ENCODE assay signal across 31 cellular contexts in genomic region chr2:236496311-236496710, GRCh38.
"Had no signal": no experiment of that assay in that cellular context is flagged by ENCODE, and none has a peak within 500 bp of the region (broad histone marks: within the 10 kb centered on the region; RNA-seq: fewer than 3 reads in every experiment).

No MANE protein-coding gene starts in this region.

- H3K27me3 Mint-ChIP-seq: activated naive CD4-positive, alpha-beta T cell treated with anti-CD3 and anti-CD28 coated beads, Interleukin-2, amount 50 U/mL, for 24 hours; activated naive CD8-positive, alpha-beta T cell treated with anti-CD3 and anti-CD28 coated beads for 36 hours had no signal

- H3K27ac ChIP-seq: adrenal gland, body of pancreas, epithelial cell of prostate, esophagus squamous epithelium, gastroesophageal sphincter had no signal

- H3K36me3 Mint-ChIP-seq: activated CD4-positive, alpha-beta memory T cell treated with anti-CD3 and anti-CD28 coated beads for 36 hours; activated CD8-positive, alpha-beta memory T cell treated with anti-CD3 and anti-CD28 coated beads, Interleukin-2, amount 10 ng/mL, durations not matched to agents 7 days and 5 days had no signal

- H3K4me1 ChIP-seq: adrenal gland, body of pancreas, esophagus squamous epithelium, gastroesophageal sphincter had no signal

- FAIRE-seq: colon, endometrium, endothelial cell of umbilical vein had no signal

- DNase-seq: activated CD4-positive, alpha-beta memory T cell treated with anti-CD3 and anti-CD28 coated beads for 36 hours; activated CD4-positive, alpha-beta T cell treated with anti-CD3 and anti-CD28 coated beads for 1 hour; activated CD4-positive, alpha-beta T cell treated with anti-CD3 and anti-CD28 coated beads for 4 hours; activated CD8-positive, alpha-beta memory T cell treated with anti-CD3 and anti-CD28 coated beads, Interleukin-2, amount 10 ng/mL, durations not matched to agents 7 days and 5 days; activated CD8-positive, alpha-beta memory T cell treated with anti-CD3 and anti-CD28 coated beads, Interleukin-2, amount 50 U/mL, for 4 hours; activated CD8-positive, alpha-beta T cell treated with anti-CD3 and anti-CD28 coated beads, Interleukin-2, amount 10 ng/mL, durations not matched to agents 7 days and 5 days; activated effector memory CD4-positive, alpha-beta T cell treated with anti-CD3 and anti-CD28 coated beads, Interleukin-2, amount 50 U/mL, for 16 hours; activated naive CD4-positive, alpha-beta T cell treated with anti-CD3 and anti-CD28 coated beads for 36 hours; activated naive CD8-positive, alpha-beta T cell treated with anti-CD3 and anti-CD28 coated beads for 36 hours; activated naive CD8-positive, alpha-beta T cell treated with anti-CD3 and anti-CD28 coated beads, Interleukin-2, amount 50 U/mL, for 24 hours; activated T-cell treated with anti-CD3 and anti-CD28 coated beads, Interleukin-2, amount 50 U/mL, for 1 hour; activated T-cell treated with anti-CD3 and anti-CD28 coated beads, Interleukin-2, amount 50 U/mL, for 48 hours; adrenal gland; amygdala; aorta; body of pancreas; caudate nucleus; cortex of kidney; dermis blood vessel endothelial cell; effector CD4-positive, alpha-beta T cell; esophagus squamous epithelium; foreskin melanocyte; T-helper 2 cell had no signal

- H3K27ac Mint-ChIP-seq: activated CD4-positive, alpha-beta memory T cell treated with anti-CD3 and anti-CD28 coated beads for 36 hours; activated CD8-positive, alpha-beta memory T cell treated with anti-CD3 and anti-CD28 coated beads, Interleukin-2, amount 10 ng/mL, durations not matched to agents 7 days and 5 days; activated CD8-positive, alpha-beta T cell treated with anti-CD3 and anti-CD28 coated beads, Interleukin-2, amount 10 ng/mL, durations not matched to agents 7 days and 5 days; activated naive CD4-positive, alpha-beta T cell treated with anti-CD3 and anti-CD28 coated beads for 36 hours; activated naive CD4-positive, alpha-beta T cell treated with anti-CD3 and anti-CD28 coated beads, Interleukin-2, amount 50 U/mL, for 24 hours; activated naive CD8-positive, alpha-beta T cell treated with anti-CD3 and anti-CD28 coated beads for 36 hours; activated naive CD8-positive, alpha-beta T cell treated with anti-CD3 and anti-CD28 coated beads, Interleukin-2, amount 50 U/mL, for 24 hours; activated T-helper 1 cell treated with anti-CD3 and anti-CD28 coated beads, Interleukin-12 subunit alpha, Interleukin-12 subunit beta, Interleukin-2, Interleukin-4 antibody, amounts not matched to agents 30 ng/mL and 10 ng/mL and 1 ng/mL, durations not matched to agents 14 hours and 24 hours and 36 hours; activated T-helper 2 cell treated with anti-CD3 and anti-CD28 coated beads, Interferon-gamma antibody, Interleukin-2, Interleukin-4, amounts not matched to agents 10 μg/mL and 5 μg/mL and 100 μg/mL, durations not matched to agents 14 hours and 24 hours and 36 hours had no signal

- H3K4me3 Mint-ChIP-seq: activated CD4-positive, alpha-beta memory T cell treated with anti-CD3 and anti-CD28 coated beads for 36 hours; activated CD8-positive, alpha-beta memory T cell treated with anti-CD3 and anti-CD28 coated beads, Interleukin-2, amount 10 ng/mL, durations not matched to agents 7 days and 5 days; activated CD8-positive, alpha-beta T cell treated with anti-CD3 and anti-CD28 coated beads, Interleukin-2, amount 10 ng/mL, durations not matched to agents 7 days and 5 days; activated naive CD4-positive, alpha-beta T cell treated with anti-CD3 and anti-CD28 coated beads for 36 hours; activated naive CD4-positive, alpha-beta T cell treated with anti-CD3 and anti-CD28 coated beads, Interleukin-2, amount 50 U/mL, for 24 hours; activated naive CD8-positive, alpha-beta T cell treated with anti-CD3 and anti-CD28 coated beads for 36 hours; activated naive CD8-positive, alpha-beta T cell treated with anti-CD3 and anti-CD28 coated beads, Interleukin-2, amount 50 U/mL, for 24 hours; activated T-helper 1 cell treated with anti-CD3 and anti-CD28 coated beads, Interleukin-12 subunit alpha, Interleukin-12 subunit beta, Interleukin-2, Interleukin-4 antibody, amounts not matched to agents 30 ng/mL and 10 ng/mL and 1 ng/mL, durations not matched to agents 14 hours and 24 hours and 36 hours had no signal

- ATAC-seq: activated CD8-positive, alpha-beta memory T cell treated with anti-CD3 and anti-CD28 coated beads, Interleukin-2, amount 10 ng/mL, durations not matched to agents 7 days and 5 days; activated CD8-positive, alpha-beta T cell treated with anti-CD3 and anti-CD28 coated beads, Interleukin-2, amount 10 ng/mL, durations not matched to agents 7 days and 5 days; activated naive CD8-positive, alpha-beta T cell treated with anti-CD3 and anti-CD28 coated beads, Interleukin-2, amount 50 U/mL, for 24 hours; body of pancreas; gastroesophageal sphincter had no signal

- H3K4me3 ChIP-seq: adrenal gland, body of pancreas, esophagus squamous epithelium, gastroesophageal sphincter had no signal

- H3K27me3 ChIP-seq: adrenal gland, body of pancreas, esophagus squamous epithelium, gastroesophageal sphincter had no signal

- H3K9me3 Mint-ChIP-seq: activated naive CD4-positive, alpha-beta T cell treated with anti-CD3 and anti-CD28 coated beads, Interleukin-2, amount 50 U/mL, for 24 hours; activated T-helper 1 cell treated with anti-CD3 and anti-CD28 coated beads, Interleukin-12 subunit alpha, Interleukin-12 subunit beta, Interleukin-2, Interleukin-4 antibody, amounts not matched to agents 30 ng/mL and 10 ng/mL and 1 ng/mL, durations not matched to agents 14 hours and 24 hours and 36 hours; activated T-helper 2 cell treated with anti-CD3 and anti-CD28 coated beads, Interferon-gamma antibody, Interleukin-2, Interleukin-4, amounts not matched to agents 10 μg/mL and 5 μg/mL and 100 μg/mL, durations not matched to agents 14 hours and 24 hours and 36 hours had no signal

- H3K36me3 ChIP-seq: adrenal gland, esophagus squamous epithelium, gastroesophageal sphincter had no signal

- H3K9me3 ChIP-seq: adrenal gland, body of pancreas, esophagus squamous epithelium, gastroesophageal sphincter had no signal

- H3K4me1 Mint-ChIP-seq: activated CD8-positive, alpha-beta memory T cell treated with anti-CD3 and anti-CD28 coated beads, Interleukin-2, amount 10 ng/mL, durations not matched to agents 7 days and 5 days; activated naive CD4-positive, alpha-beta T cell treated with anti-CD3 and anti-CD28 coated beads, Interleukin-2, amount 50 U/mL, for 24 hours; activated naive CD8-positive, alpha-beta T cell treated with anti-CD3 and anti-CD28 coated beads for 36 hours; activated naive CD8-positive, alpha-beta T cell treated with anti-CD3 and anti-CD28 coated beads, Interleukin-2, amount 50 U/mL, for 24 hours had no signal
